In genomic region chr14:74875941-74876913, GRCh38 we compare ENCODE assay signal across 1 cellular context.
TF ChIP-seq lines count a peak whose summit lies in the region.

Gene PROX2, minus strand, starts transcription at chr14:74876145. Its CDS starts 12,311 bp downstream, at chr14:74863834.

TF ChIP-seq in GM23338, 12 proteins besides CTCF, POLR2A, EP300 and RAD21 (continued from another document):
- TF ChIP-seq ZNF462 (CRISPR knock-in tag; IDR thresholded peaks at IDR 0.05) (no peak), POLR2AphosphoS5 (IDR thresholded peaks at IDR 0.05; ENCODE audit: low read depth) (no peak), ZNF331 (CRISPR knock-in tag; IDR thresholded peaks at IDR 0.05; ENCODE audit: low read depth) (no peak)
